7 cellular contexts compared by ENCODE assay signal in genomic region chr3:175358935-175359334, GRCh38.
"Had no signal": no experiment of that assay in that cellular context is flagged by ENCODE, and none has a peak within 500 bp of the region (broad histone marks: within the 10 kb centered on the region; RNA-seq: fewer than 3 reads in every experiment).

No MANE protein-coding gene starts in this region.

- H3K4me1 ChIP-seq: HAP-1 had no signal

- H3K4me3 Mint-ChIP-seq: GM23338, HFFc6 had no signal

- FAIRE-seq: HTR-8/SVneo had no signal

- H3K4me1 Mint-ChIP-seq: GM23338 had no signal

- H3K36me3 ChIP-seq: HAP-1 had no signal

- ATAC-seq: GM23338, HCT116 had no signal

- H3K4me2 ChIP-seq: GM23338 had no signal

- H2AFZ ChIP-seq: GM23338 had no signal

- DNase-seq: H7, HFFc6, KG1 had no signal

- H3K9me3 ChIP-seq: HAP-1 had no signal

- H3K4me3 ChIP-seq: GM23338, HAP-1 had no signal

- H3K9me3 Mint-ChIP-seq: HFFc6 had no signal

- H3K27ac Mint-ChIP-seq: GM23338, HFFc6 had no signal
